9 cellular contexts compared by ENCODE assay signal in the genomic region with DNA sequence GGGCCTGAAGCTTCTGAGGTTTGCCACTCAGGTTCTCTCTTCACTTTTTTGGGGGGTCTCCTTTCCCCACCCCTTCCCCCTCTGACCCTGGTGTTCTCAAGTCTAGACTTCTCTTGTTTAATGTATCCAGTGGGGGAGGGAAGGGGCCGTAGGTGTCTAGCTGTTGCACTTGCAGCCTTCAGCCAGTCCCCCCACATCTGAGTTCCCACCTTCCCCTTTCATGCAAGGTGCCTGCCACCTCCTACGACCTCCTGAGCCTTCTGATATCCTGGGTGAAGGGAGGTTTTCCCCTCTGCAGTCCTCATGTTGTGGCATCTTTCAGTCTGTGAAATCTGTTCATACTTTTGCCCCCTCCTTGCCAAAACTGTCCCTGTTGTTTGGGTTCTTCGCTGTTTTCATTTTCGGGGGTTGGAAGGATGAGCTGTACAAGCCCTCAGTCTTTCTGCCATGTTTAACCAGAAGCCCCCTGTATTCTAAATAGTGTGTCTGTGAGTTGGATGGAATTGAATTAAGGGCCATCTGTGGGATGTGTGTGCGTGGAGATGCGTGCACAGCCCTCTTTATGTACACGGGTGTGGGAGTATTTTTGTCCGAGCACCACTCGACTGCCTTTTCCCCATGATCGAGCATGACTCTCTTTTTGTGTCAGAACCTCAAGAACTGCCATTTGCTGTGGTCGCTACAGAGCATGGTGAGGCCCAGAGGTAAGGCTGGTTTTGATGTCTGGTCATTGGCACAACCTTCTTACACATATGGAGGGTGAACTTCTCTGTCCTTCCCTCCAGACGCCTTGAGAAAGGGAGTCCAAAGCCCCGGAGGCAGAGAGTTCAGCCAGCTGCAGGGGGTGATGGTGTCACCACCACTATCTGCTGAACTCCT. TPM values are rescaled to one million over a fixed set of nuclear protein-coding genes. Genes with fewer than 3 reads are reported as not detected.
DNase-seq lines count a peak whose midpoint lies in the region; ATAC-seq and TF ChIP-seq lines count a peak whose summit lies in the region.
"Had no signal": no experiment of that assay in that cellular context is flagged by ENCODE, and none has a peak within 500 bp of the region (broad histone marks: within the 10 kb centered on the region; RNA-seq: fewer than 3 reads in every experiment).

No MANE protein-coding gene starts in this region.

- DNase-seq in CD8-positive, alpha-beta T cell, result no peak
- DNase-seq in chondrocyte (ENCODE audit: low spot score), result peak; percentile 13
- DNase-seq in osteocyte (ENCODE audit: extremely low spot score, unreplicated experiment), result no peak
- DNase-seq in HEK293T (ENCODE audit: extremely low spot score), result no peak
- DNase-seq in hippocampal formation (lab: John Stamatoyannopoulos, UW), result no peak
- DNase-seq: T-helper 9 cell had no signal

- intact Hi-C loops in CD8-positive, alpha-beta T cell (cut with DNase I, micrococcal nuclease), result loop anchor here in 1 of 2 experiments (10.0 kb wide), 1 partner anchor 57 kb away; no protein-coding TSS in a partner anchor

- no peaks in the 10 kb centered on the region for H3K27me3 ChIP-seq in CD8-positive, alpha-beta T cell (ENCODE audit: insufficient read depth, low read length)

- TF ChIP-seq CTCF in CD8-positive, alpha-beta T cell (IDR thresholded peaks at IDR 0.05), result no peak
- TF ChIP-seq CTCF in chondrocyte (IDR thresholded peaks at IDR 0.05), result no peak
- no peak for TF ChIP-seq CTCF in osteocyte (IDR thresholded peaks at IDR 0.05)

- CTCF ChIA-PET in CD8-positive, alpha-beta T cell (lab: Charles Lee), result interaction anchor here (1.0 to 2.6 kb wide), 7 partner anchors 9 to 68 kb away, joined by 3 to 10 read pairs (median 4); no protein-coding TSS in a partner anchor
- CTCF ChIA-PET in HEK293T (lab: Yijun Ruan, JAX), result interaction anchor here (0.8 kb wide), 1 partner anchor 12 kb away, joined by 3 read pairs; no protein-coding TSS in a partner anchor

- H3K9me3 ChIP-seq in CD8-positive, alpha-beta T cell (ENCODE audit: low read length), result no peaks in the 10 kb centered on the region

- H3K9me3 Mint-ChIP-seq in CD8-positive, alpha-beta T cell, result no peaks in the 10 kb centered on the region
- no peaks in the 10 kb centered on the region for H3K9me3 Mint-ChIP-seq in chondrocyte (ENCODE audit: low read depth)
- H3K9me3 Mint-ChIP-seq in osteocyte (ENCODE audit: unreplicated experiment), result no peaks in the 10 kb centered on the region

- no peaks in the 10 kb centered on the region for H3K36me3 ChIP-seq in CD8-positive, alpha-beta T cell (ENCODE audit: insufficient read depth, low read length)

- peak overlapping the region; percentile 89 for H3K27ac Mint-ChIP-seq in CD8-positive, alpha-beta T cell
- H3K27ac Mint-ChIP-seq in chondrocyte (ENCODE audit: unreplicated experiment) (peak overlapping the region; percentile 95), osteocyte (ENCODE audit: unreplicated experiment) (peak overlapping the region; percentile 82)

- H3K27me3 Mint-ChIP-seq in CD8-positive, alpha-beta T cell (ENCODE audit: low read depth), result no peaks in the 10 kb centered on the region
- H3K27me3 Mint-ChIP-seq in chondrocyte (ENCODE audit: low read depth) (no peaks in the 10 kb centered on the region), osteocyte (ENCODE audit: unreplicated experiment) (no peaks in the 10 kb centered on the region)

- peaks cover 81% of the 10 kb centered on the region for H3K4me1 ChIP-seq in CD8-positive, alpha-beta T cell (ENCODE audit: insufficient read depth, low read length)

- peaks cover 43% of the 10 kb centered on the region for H3K36me3 Mint-ChIP-seq in CD8-positive, alpha-beta T cell
- H3K36me3 Mint-ChIP-seq in chondrocyte (ENCODE audit: low read depth), result no peaks in the 10 kb centered on the region
- no peaks in the 10 kb centered on the region for H3K36me3 Mint-ChIP-seq in osteocyte (ENCODE audit: unreplicated experiment)

- no peak overlapping the region for H3K27ac ChIP-seq in CD8-positive, alpha-beta T cell (ENCODE audit: low read depth, low read length)

- POLR2A ChIA-PET in CD8-positive, alpha-beta T cell (lab: Charles Lee), result interaction anchor here (2.1 kb wide), 1 partner anchor 12 kb away, joined by 8 read pairs; no protein-coding TSS in a partner anchor
- POLR2A ChIA-PET in HEK293T (lab: Yijun Ruan, JAX), result interaction anchor here (3.1 kb wide), 1 partner anchor 45 kb away, joined by 14 read pairs; no protein-coding TSS in a partner anchor

- peak; percentile 44 for ATAC-seq in CD8-positive, alpha-beta T cell
- ATAC-seq in HG02759 (IDR thresholded peaks at IDR 0.05; ENCODE audit: unreplicated experiment), result peak; percentile 63
- no peak for ATAC-seq in GM19395 (IDR thresholded peaks at IDR 0.05; ENCODE audit: unreplicated experiment)
- ATAC-seq in HG03520 (IDR thresholded peaks at IDR 0.05; ENCODE audit: unreplicated experiment), result no peak

- peak overlapping the region; percentile 76 for H3K4me3 Mint-ChIP-seq in CD8-positive, alpha-beta T cell
- H3K4me3 Mint-ChIP-seq in chondrocyte (ENCODE audit: unreplicated experiment), result no peak overlapping the region
- H3K4me3 Mint-ChIP-seq in osteocyte (ENCODE audit: unreplicated experiment), result no peak overlapping the region

- H3K4me3 ChIP-seq in CD8-positive, alpha-beta T cell (ENCODE audit: low read depth, low read length), result no peak overlapping the region

- peaks cover 93% of the 10 kb centered on the region for H3K4me1 Mint-ChIP-seq in CD8-positive, alpha-beta T cell (ENCODE audit: low read depth)
- H3K4me1 Mint-ChIP-seq in chondrocyte (ENCODE audit: low read depth), result peaks cover 69% of the 10 kb centered on the region
- H3K4me1 Mint-ChIP-seq in osteocyte (ENCODE audit: unreplicated experiment), result peaks cover 58% of the 10 kb centered on the region

TF ChIP-seq in HEK293T, 16 proteins besides CTCF, POLR2A, EP300 and RAD21:
- TF ChIP-seq L3MBTL2 (conservative IDR thresholded peaks at IDR 0.05), result no peak
- no peak for TF ChIP-seq FOXM1 (IDR thresholded peaks at IDR 0.05; ENCODE audit: borderline replicate concordance)
- no peak for TF ChIP-seq SP1 (IDR thresholded peaks at IDR 0.05)
- no peak for TF ChIP-seq PKNOX1 (IDR thresholded peaks at IDR 0.05)
- TF ChIP-seq SUZ12 (IDR thresholded peaks at IDR 0.05), result no peak
- TF ChIP-seq ARNT (IDR thresholded peaks at IDR 0.05), result no peak
- TF ChIP-seq BHLHE40 (IDR thresholded peaks at IDR 0.05; ENCODE audit: borderline replicate concordance), result no peak
- no peak for TF ChIP-seq ELF4 (IDR thresholded peaks at IDR 0.05)
- no peak for TF ChIP-seq FOXK2 (IDR thresholded peaks at IDR 0.05)
- TF ChIP-seq CTBP1 (IDR thresholded peaks at IDR 0.05; ENCODE audit: borderline replicate concordance), result no peak
- TF ChIP-seq LEF1 (IDR thresholded peaks at IDR 0.05; ENCODE audit: borderline replicate concordance), result no peak
- TF ChIP-seq TARDBP (IDR thresholded peaks at IDR 0.05), result no peak
- TF ChIP-seq ZNF384 (IDR thresholded peaks at IDR 0.05), result no peak
- no peak for TF ChIP-seq HDGF (IDR thresholded peaks at IDR 0.05; ENCODE audit: borderline replicate concordance)
- TF ChIP-seq FOXA1 (IDR thresholded peaks at IDR 0.05), result no peak
- TF ChIP-seq NFRKB (IDR thresholded peaks at IDR 0.05), result no peak

RNA-seq across cellular contexts. Expression of gene PRRC2B, which starts 23.6 kb away (rescaled TPM):
- 100 to 1,000 TPM; 234 to 251 TPM for total RNA-seq in CD8-positive, alpha-beta T cell
- 233 to 235 TPM (median 235 TPM) in 3 replicates for total RNA-seq in chondrocyte
- total RNA-seq in osteocyte, result 285 and 290 TPM in 2 replicates

Comparison
In these comparisons a context has a peak if more than half of its experiments do, and no peak if none do; other contexts are left out.
1. ATAC-seq: peak in CD8-positive, alpha-beta T cell (single experiment) and HG02759 (single experiment); none in GM19395 (single experiment) and HG03520 (single experiment).
2. Peak in every context shown above with its lines, with median percentiles within 50 percentile points of each other: H3K27ac Mint-ChIP-seq.